Comparison of ENCODE assay signal across 23 cellular contexts in the genomic region with DNA sequence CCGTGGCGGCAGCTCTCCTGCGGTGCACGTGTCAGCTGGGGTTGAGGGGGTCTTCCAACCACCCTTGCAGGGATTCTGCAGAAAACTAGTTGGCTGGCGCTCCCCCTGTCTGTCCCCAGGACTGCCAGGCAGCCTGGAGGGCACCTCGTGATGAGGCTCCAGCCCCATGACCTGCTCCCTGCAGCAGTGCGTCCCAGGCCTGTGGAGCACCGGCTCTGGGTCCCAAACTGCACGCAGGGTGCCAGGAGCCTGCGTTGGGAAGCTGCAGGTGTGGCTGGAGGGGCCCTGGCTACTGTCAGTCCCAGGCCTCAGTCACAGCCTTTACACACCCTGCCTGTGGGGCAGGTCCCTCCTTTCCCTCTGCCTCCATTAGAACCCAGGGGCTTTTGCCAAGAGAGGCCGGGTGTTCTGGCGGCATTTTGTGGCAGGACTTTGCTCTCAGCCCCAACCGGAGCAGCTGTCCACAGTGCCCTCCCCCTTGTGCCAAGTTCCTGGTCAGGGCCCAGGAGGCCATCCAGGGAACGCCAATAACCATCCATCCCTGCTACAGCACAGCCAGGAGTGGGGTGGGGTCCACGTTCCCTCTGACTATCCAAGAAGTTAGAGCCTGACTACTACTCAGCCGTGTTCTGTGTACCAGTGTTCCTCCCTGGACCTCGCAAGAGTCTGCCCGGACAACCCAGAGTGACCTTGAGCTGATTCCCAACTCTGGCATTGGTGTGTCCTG. TPM values are rescaled to one million over a fixed set of nuclear protein-coding genes. Genes with fewer than 3 reads are reported as not detected.
DNase-seq lines count a peak whose midpoint lies in the region; ATAC-seq and TF ChIP-seq lines count a peak whose summit lies in the region.
"Had no signal": no experiment of that assay in that cellular context is flagged by ENCODE, and none has a peak within 500 bp of the region (broad histone marks: within the 10 kb centered on the region; RNA-seq: fewer than 3 reads in every experiment).

No MANE protein-coding gene starts in this region.

- H3K27me3 Mint-ChIP-seq in CD14-positive monocyte (ENCODE audit: low read depth in 3 of 3), result peaks cover 37 to 47% (median 42%) of the 10 kb centered on the region in 3 donors

- intact Hi-C loops in CD14-positive monocyte (cut with micrococcal nuclease) (no loop called here), left ventricle myocardium superior (cut with micrococcal nuclease) (no loop called here), testis (cut with DNase I; ENCODE audit: low total_unique reads) (no loop called here)

- peaks cover 41 to 47% of the 10 kb centered on the region in 2 donors for H3K36me3 Mint-ChIP-seq in CD14-positive monocyte

- DNase-seq in CD14-positive monocyte (ENCODE audit: low spot score), result peak; percentile 37
- DNase-seq in left ventricle myocardium superior, result peak; percentile 20
- DNase-seq in osteoblast (ENCODE audit: insufficient read length, low spot score, missing footprints), result peak; percentile 87
- no peak for DNase-seq in NCI-H524 treated with DMSO at 0.1 percent for 48 hours (lab: John Stamatoyannopoulos, UW)
- DNase-seq in SIG-M5 treated with dmso at 0.1 percent for 504 hours (lab: John Stamatoyannopoulos, UW; ENCODE audit: unreplicated experiment), result no peak
- no peak for DNase-seq in testis
- DNase-seq: activated CD4-positive, alpha-beta T cell treated with anti-CD3 and anti-CD28 coated beads, Interleukin-2, amount 50 U/mL, for 48 hours; activated naive CD4-positive, alpha-beta T cell; activated T-cell treated with anti-CD3 and anti-CD28 coated beads for 4 hours; anterior cingulate cortex; CD8-positive, alpha-beta T cell; DMS79 treated with DMSO at 0.1 percent for 48 hours; glutamatergic neuron; GM23248; naive thymus-derived CD8-positive, alpha-beta T cell; NCI-H1105; NCI-H69; stimulated activated CD4-positive, alpha-beta T cell treated with anti-CD3 and anti-CD28 coated beads, Interleukin-2, amount 100 ng/mL, for 48 hours had no signal

- CTCF ChIA-PET in HEK293 (lab: Yijun Ruan, JAX), result interaction anchor here (1.1 kb wide), 1 partner anchor 18 kb away, joined by 3 read pairs; no protein-coding TSS in a partner anchor

- H3K79me2 ChIP-seq in osteoblast (ENCODE audit: insufficient read depth, low read length), result no peaks in the 10 kb centered on the region

- no peak overlapping the region for H3K27ac ChIP-seq in HEK293 (ENCODE audit: extremely low read depth, low read depth, low read length)
- H3K27ac ChIP-seq in osteoblast (ENCODE audit: low read depth, low read length), result no peak overlapping the region
- no peak overlapping the region for H3K27ac ChIP-seq in testis
- H3K27ac ChIP-seq: GM23248, VCaP had no signal

- no peak for TF ChIP-seq POLR2A in testis (IDR thresholded peaks at IDR 0.05)

- TF ChIP-seq CTCF in CD14-positive monocyte (IDR thresholded peaks at IDR 0.05), result no peak
- no peak for TF ChIP-seq CTCF in HEK293 (tag by site-specific recombination; IDR thresholded peaks at IDR 0.05)
- TF ChIP-seq CTCF in osteoblast (IDR thresholded peaks at IDR 0.05; ENCODE audit: extremely low read depth, low read depth, low read length), result no peak
- TF ChIP-seq CTCF in testis (IDR thresholded peaks at IDR 0.05), result no peak

- H3K4me3 ChIP-seq in HEK293 (ENCODE audit: low read depth, low read length), result no peak overlapping the region
- no peak overlapping the region for H3K4me3 ChIP-seq in osteoblast (ENCODE audit: insufficient read depth, low read length)
- H3K4me3 ChIP-seq in testis, result no peak overlapping the region
- H3K4me3 ChIP-seq: GM23248 had no signal

- H3K9me3 Mint-ChIP-seq in CD14-positive monocyte, result peaks cover 0 to 16% (median 7%) of the 10 kb centered on the region in 7 donors
- H3K9me3 Mint-ChIP-seq: CD8-positive, alpha-beta T cell; central memory CD8-positive, alpha-beta T cell; naive thymus-derived CD8-positive, alpha-beta T cell; T-helper 1 cell treated with Interleukin-12 subunit alpha and Interleukin-12 subunit beta and Interleukin-4 antibody, amounts not matched to agents 30 μg/mL and 1 μg/mL, for 36 hours had no signal

- H3K27ac Mint-ChIP-seq in CD14-positive monocyte, result no peak overlapping the region
- H3K27ac Mint-ChIP-seq: CD8-positive, alpha-beta T cell; T-helper 1 cell treated with Interleukin-12 subunit alpha and Interleukin-12 subunit beta and Interleukin-4 antibody, amounts not matched to agents 30 μg/mL and 1 μg/mL, for 36 hours had no signal

- H3K27me3 ChIP-seq in osteoblast (ENCODE audit: insufficient read depth, low read length) (peaks cover 26% of the 10 kb centered on the region), testis (no peaks in the 10 kb centered on the region)

- H3K4me3 Mint-ChIP-seq in CD14-positive monocyte, result peak overlapping the region in 1 of 2 donors; percentile 59
- H3K4me3 Mint-ChIP-seq: CD8-positive, alpha-beta T cell; T-helper 1 cell treated with Interleukin-12 subunit alpha and Interleukin-12 subunit beta and Interleukin-4 antibody, amounts not matched to agents 30 μg/mL and 1 μg/mL, for 36 hours had no signal

- ATAC-seq in left ventricle myocardium superior, result peak; percentile 53
- ATAC-seq in HG03280 (IDR thresholded peaks at IDR 0.05; ENCODE audit: unreplicated experiment), result no peak
- ATAC-seq: CD8-positive, alpha-beta T cell; naive thymus-derived CD8-positive, alpha-beta T cell had no signal

- no peaks in the 10 kb centered on the region for H3K9me3 ChIP-seq in HEK293 (ENCODE audit: control insufficient read depth, insufficient read depth, low read depth, low read length)
- no peaks in the 10 kb centered on the region for H3K9me3 ChIP-seq in osteoblast (ENCODE audit: low read depth, low read length)
- H3K9me3 ChIP-seq in testis, result no peaks in the 10 kb centered on the region

- WGBS in testis, 2 donors, result 57 to 73% methylated on average over 8 to 18 of the region's 18 CpGs

- POLR2A ChIA-PET in HEK293 (lab: Yijun Ruan, JAX), result no interaction called here

- peaks cover 2% of the 10 kb centered on the region for H4K20me1 ChIP-seq in osteoblast (ENCODE audit: insufficient read depth, low read length)

- H3K4me2 ChIP-seq in osteoblast (ENCODE audit: insufficient read depth, low read length), result no peak overlapping the region

- no peak overlapping the region for H2AFZ ChIP-seq in osteoblast (ENCODE audit: low read length)
- H2AFZ ChIP-seq: GM23248 had no signal

- peaks cover 10% of the 10 kb centered on the region for H3K4me1 ChIP-seq in HEK293 (ENCODE audit: control insufficient read depth, insufficient read depth, low read length)
- H3K4me1 ChIP-seq in osteoblast (ENCODE audit: insufficient read depth, low read length), result peaks cover 6% of the 10 kb centered on the region
- H3K4me1 ChIP-seq in testis, result peaks cover 8% of the 10 kb centered on the region

- H3K36me3 ChIP-seq in HEK293 (ENCODE audit: control insufficient read depth in 2 of 2, insufficient read depth in 1 of 2, low read length in 2 of 2) (peaks cover 0 to 45% of the 10 kb centered on the region in 2 experiments; a peak in 2 of 3 replicates), osteoblast (ENCODE audit: insufficient read depth, low read length) (peaks cover 28% of the 10 kb centered on the region), testis (ENCODE audit: low read depth, missing control alignments) (no peaks in the 10 kb centered on the region)

- peaks cover 23% of the 10 kb centered on the region for H3K4me1 Mint-ChIP-seq in CD14-positive monocyte

TF ChIP-seq in HEK293, 187 proteins besides CTCF, POLR2A, EP300 and RAD21:
- TF ChIP-seq HOXA7 (CRISPR knock-in tag; IDR thresholded peaks at IDR 0.05; ENCODE audit: borderline replicate concordance) (no peak), SCRT1 (tag by site-specific recombination; IDR thresholded peaks at IDR 0.05; ENCODE audit: borderline replicate concordance) (no peak), ZIC2 (tag by site-specific recombination; IDR thresholded peaks at IDR 0.05) (peak; percentile 25; the same call in 1 of the 2 replicates), ZFP69B (tag by site-specific recombination; IDR thresholded peaks at IDR 0.05) (peak; percentile 34; the same call in 1 of the 2 replicates)
- TF ChIP-seq, protein P1, sequence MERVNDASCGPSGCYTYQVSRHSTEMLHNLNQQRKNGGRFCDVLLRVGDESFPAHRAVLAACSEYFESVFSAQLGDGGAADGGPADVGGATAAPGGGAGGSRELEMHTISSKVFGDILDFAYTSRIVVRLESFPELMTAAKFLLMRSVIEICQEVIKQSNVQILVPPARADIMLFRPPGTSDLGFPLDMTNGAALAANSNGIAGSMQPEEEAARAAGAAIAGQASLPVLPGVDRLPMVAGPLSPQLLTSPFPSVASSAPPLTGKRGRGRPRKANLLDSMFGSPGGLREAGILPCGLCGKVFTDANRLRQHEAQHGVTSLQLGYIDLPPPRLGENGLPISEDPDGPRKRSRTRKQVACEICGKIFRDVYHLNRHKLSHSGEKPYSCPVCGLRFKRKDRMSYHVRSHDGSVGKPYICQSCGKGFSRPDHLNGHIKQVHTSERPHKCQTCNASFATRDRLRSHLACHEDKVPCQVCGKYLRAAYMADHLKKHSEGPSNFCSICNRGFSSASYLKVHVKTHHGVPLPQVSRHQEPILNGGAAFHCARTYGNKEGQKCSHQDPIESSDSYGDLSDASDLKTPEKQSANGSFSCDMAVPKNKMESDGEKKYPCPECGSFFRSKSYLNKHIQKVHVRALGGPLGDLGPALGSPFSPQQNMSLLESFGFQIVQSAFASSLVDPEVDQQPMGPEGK (tag by site-specific recombination; IDR thresholded peaks at IDR 0.05), result no peak

RNA-seq across cellular contexts. Expression of a gene that starts 9.2 kb away (rescaled TPM):
- polyA plus RNA-seq in CD14-positive monocyte (10 to 100 TPM; 44.1 to 44.8 TPM), testis (ENCODE audit: insufficient read depth, low read depth, low replicate concordance) (18.5 TPM)
- total RNA-seq in left ventricle myocardium superior (19.5 TPM), osteoblast (21.4 and 21.8 TPM in 2 replicates), testis (10 to 100 TPM; 28.2 to 29.8 TPM)

RNA-seq across cellular contexts. Expression of a gene that starts 34.2 kb away (rescaled TPM):
- polyA plus RNA-seq in CD14-positive monocyte (10 to 100 TPM in 1 of 2 donors, 1 to 10 TPM in 1; 8.6 to 11.2 TPM), testis (ENCODE audit: insufficient read depth, low read depth, low replicate concordance) (36.7 TPM)
- total RNA-seq in left ventricle myocardium superior (32.7 TPM), osteoblast (15.6 and 19.4 TPM in 2 replicates), testis (10 to 100 TPM; 67.3 to 67.5 TPM)

Comparison
In these comparisons a context has a peak if more than half of its experiments do, and no peak if none do; other contexts are left out.
1. DNase-seq: peak in CD14-positive monocyte (single experiment), left ventricle myocardium superior (single experiment) and osteoblast (single experiment); none in NCI-H524 treated with DMSO at 0.1 percent for 48 hours (single experiment), SIG-M5 treated with dmso at 0.1 percent for 504 hours (single experiment) and testis (single experiment).